Comparison of ENCODE assay signal across 18 cellular contexts in the genomic region with DNA sequence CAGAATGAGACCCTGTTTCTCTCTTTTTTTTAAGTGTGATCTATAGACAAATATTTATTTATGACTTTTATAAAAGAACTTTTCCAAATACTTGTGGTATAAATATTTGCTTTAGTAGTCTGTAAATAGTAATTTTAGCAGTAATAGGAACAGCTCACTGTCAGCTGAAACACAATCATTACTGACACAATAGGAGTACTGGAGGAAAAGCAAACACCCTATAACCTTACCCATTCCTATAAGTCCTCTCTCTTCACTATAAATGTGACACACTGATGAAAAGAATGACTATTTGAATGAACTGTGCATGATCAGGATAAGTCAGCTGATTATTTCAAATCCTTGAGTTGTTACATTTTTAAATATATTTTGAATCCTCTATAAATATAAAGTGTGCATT.
DNase-seq lines count a peak whose midpoint lies in the region.
"Had no signal": no experiment of that assay in that cellular context is flagged by ENCODE, and none has a peak within 500 bp of the region (broad histone marks: within the 10 kb centered on the region; RNA-seq: fewer than 3 reads in every experiment).

No MANE protein-coding gene starts in this region.

- DNase-seq in NCI-H146 (lab: John Stamatoyannopoulos, UW) (peak; percentile 1), NCI-H146 treated with DMSO at 0.1 percent for 48 hours (lab: John Stamatoyannopoulos, UW; ENCODE audit: unreplicated experiment) (no peak), NCI-H128 (lab: John Stamatoyannopoulos, UW; ENCODE audit: unreplicated experiment) (peak; percentile 38), NCI-H69 (lab: John Stamatoyannopoulos, UW) (peak; percentile 88), SHP77 (lab: John Stamatoyannopoulos, UW) (peak; percentile 13 to 36), NCI-H2029 treated with DMSO at 0.1 percent for 48 hours (lab: John Stamatoyannopoulos, UW) (no peak), retina (no peak), activated gamma-delta T cell (lab: John Stamatoyannopoulos, UW) (no peak)
- DNase-seq: AML-193; C1 segment of cervical spinal cord; Calu3; CD8-positive, alpha-beta T cell; DMS79; Kasumi-1; NCI-H1694 treated with DMSO at 0.1 percent for 48 hours; NCI-H2171; NCI-H446; Right ventricle myocardium superior had no signal

Comparison
In these comparisons a context has a peak if more than half of its experiments do, and no peak if none do; other contexts are left out.
1. DNase-seq: peak in NCI-H146 (single experiment), NCI-H128 (single experiment), NCI-H69 (single experiment) and SHP77 (2 of 2); none in NCI-H146 treated with DMSO at 0.1 percent for 48 hours (single experiment), NCI-H2029 treated with DMSO at 0.1 percent for 48 hours (single experiment), retina (single experiment) and activated gamma-delta T cell (single experiment).